9 cellular contexts compared by ENCODE assay signal in genomic region chr15:80760971-80761370, GRCh38.
"Had no signal": no experiment of that assay in that cellular context is flagged by ENCODE, and none has a peak within 500 bp of the region (broad histone marks: within the 10 kb centered on the region; RNA-seq: fewer than 3 reads in every experiment).

No MANE protein-coding gene starts in this region.

- H3K4me1 ChIP-seq: HAP-1 had no signal

- H3K9ac ChIP-seq: GM23248 had no signal

- ATAC-seq: HCT116, HepG2 had no signal

- H2AFZ ChIP-seq: GM23248 had no signal

- DNase-seq: GM23248, GOT3, H7, HFFc6, KBM-7 had no signal

- H3K9me3 ChIP-seq: HAP-1 had no signal

- H3K4me3 ChIP-seq: GM23248, HAP-1 had no signal

- H3K27ac ChIP-seq: GM23248, HL-60 had no signal

- H3K36me3 ChIP-seq: HAP-1 had no signal
